ENCODE assay signal across 11 cellular contexts in genomic region chr5:151739939-151740335, GRCh38. TPM values are rescaled to one million over a fixed set of nuclear protein-coding genes. Genes with fewer than 3 reads are reported as not detected.
DNase-seq lines count a peak whose midpoint lies in the region; ATAC-seq, FAIRE-seq and TF ChIP-seq lines count a peak whose summit lies in the region.
"Had no signal": no experiment of that assay in that cellular context is flagged by ENCODE, and none has a peak within 500 bp of the region (broad histone marks: within the 10 kb centered on the region; RNA-seq: fewer than 3 reads in every experiment).

No MANE protein-coding gene starts in this region.

- no peak overlapping the region for H4K8ac ChIP-seq in H1 (ENCODE audit: extremely low read depth, insufficient read depth, low read length)

- H3K23ac ChIP-seq in H1 (ENCODE audit: insufficient read length), result no peak overlapping the region

- H2AK5ac ChIP-seq in H1 (ENCODE audit: low read depth, low read length), result no peak overlapping the region

- no peak for DNase-seq in activated CD8-positive, alpha-beta T cell treated with anti-CD3 and anti-CD28 coated beads, Interleukin-2, amount 10 ng/mL, durations not matched to agents 7 days and 5 days
- DNase-seq in activated CD8-positive, alpha-beta T cell treated with anti-CD3 and anti-CD28 coated beads for 36 hours, result no peak
- no peak for DNase-seq in H1 (ENCODE audit: low read depth in 1 of 2, low spot score in 2 of 2)
- DNase-seq in uterus, result no peak
- no peak for DNase-seq in DMS153 treated with DMSO at 0.1 percent for 48 hours (lab: John Stamatoyannopoulos, UW; ENCODE audit: unreplicated experiment)
- DNase-seq in effector memory CD4-positive, alpha-beta T cell, result no peak
- no peak for DNase-seq in hypothalamus (lab: John Stamatoyannopoulos, UW)

- CTCF ChIA-PET in activated CD8-positive, alpha-beta T cell treated with anti-CD3 and anti-CD28 coated beads, Interleukin-2, amount 10 ng/mL, durations not matched to agents 7 days and 5 days (lab: Charles Lee), result interaction anchor here (1.0 to 10.4 kb wide), 10 partner anchors 10 to 88 kb away, joined by 3 to 127 read pairs (median 7); partner anchors contain the start of gene G3BP1
- CTCF ChIA-PET in activated CD8-positive, alpha-beta T cell treated with anti-CD3 and anti-CD28 coated beads for 36 hours (lab: Charles Lee), result interaction anchor here (0.7 to 7.5 kb wide), 17 partner anchors 8 to 292 kb away, joined by 3 to 111 read pairs (median 7); partner anchors contain the start of genes ATOX1, G3BP1 and SLC36A1
- CTCF ChIA-PET in H1 (lab: Charles Lee; ENCODE audit: partially characterized antibody), result interaction anchor here (0.6 to 38.0 kb wide), 39 partner anchors 9 to 486 kb away, joined by 3 to 991 read pairs (median 5); partner anchors contain the start of genes ATOX1, SLC36A1 and SPARC

- H3K9me3 ChIP-seq in H1 (ENCODE audit: insufficient read depth in 2 of 2, low read depth in 1 of 2, low read length in 1 of 2) (no peaks in the 10 kb centered on the region), mesodermal cell (ENCODE audit: control insufficient read depth, low read length) (no peaks in the 10 kb centered on the region), uterus (no peaks in the 10 kb centered on the region)
- no peaks in the 10 kb centered on the region for H3K9me3 ChIP-seq in effector memory CD4-positive, alpha-beta T cell (ENCODE audit: control insufficient read depth, low read length)
- H3K9me3 ChIP-seq: prostate gland had no signal

- POLR2A ChIA-PET in activated CD8-positive, alpha-beta T cell treated with anti-CD3 and anti-CD28 coated beads, Interleukin-2, amount 10 ng/mL, durations not matched to agents 7 days and 5 days (lab: Charles Lee), result interaction anchor here (1.3 to 1.5 kb wide), 2 partner anchors 31 to 81 kb away, joined by 3 to 6 read pairs; no protein-coding TSS in a partner anchor
- POLR2A ChIA-PET in activated CD8-positive, alpha-beta T cell treated with anti-CD3 and anti-CD28 coated beads for 36 hours (lab: Charles Lee), result interaction anchor here (0.8 to 0.9 kb wide), 2 partner anchors 77 to 79 kb away, joined by 3 read pairs; no protein-coding TSS in a partner anchor
- POLR2A ChIA-PET in H1 (lab: Charles Lee; ENCODE audit: partially characterized antibody), result interaction anchor here (0.6 to 5.1 kb wide), 13 partner anchors 14 to 115 kb away, joined by 3 to 33 read pairs (median 8); partner anchors contain the start of genes ATOX1, G3BP1 and SPARC

- H3K79me2 ChIP-seq in H1 (ENCODE audit: control insufficient read depth in 1 of 2, insufficient read depth in 2 of 2, low read length in 2 of 2), result no peaks in the 10 kb centered on the region

- TF ChIP-seq CTCF in activated CD8-positive, alpha-beta T cell treated with anti-CD3 and anti-CD28 coated beads for 36 hours (IDR thresholded peaks at IDR 0.05), result no peak
- TF ChIP-seq CTCF in H1 (IDR thresholded peaks at IDR 0.05; ENCODE audit: control extremely low read depth in 1 of 3, insufficient read depth in 1 of 3, low read depth in 1 of 3, low read length in 3 of 3) (no peak), uterus (IDR thresholded peaks at IDR 0.05) (no peak)

- intact Hi-C loops in activated CD8-positive, alpha-beta T cell treated with anti-CD3 and anti-CD28 coated beads for 36 hours (cut with micrococcal nuclease), result loop anchor here (2.0 kb wide), 1 partner anchor 81 kb away; no protein-coding TSS in a partner anchor
- intact Hi-C loops in uterus (cut with DNase I; ENCODE audit: low total_unique reads), result loop anchor here (2.0 to 10.0 kb wide), 2 partner anchors 81 to 295 kb away; partner anchors contain the start of gene SLC36A1

- no peak overlapping the region for H3K56ac ChIP-seq in H1 (replicated peaks; ENCODE audit: insufficient read length, low read depth, low read length)

- no peaks in the 10 kb centered on the region for H4K20me1 ChIP-seq in H1 (replicated peaks in 1 of 2; ENCODE audit: control insufficient read depth in 1 of 2, insufficient read depth in 2 of 2, low read length in 2 of 2)

- H3K79me1 ChIP-seq in H1 (ENCODE audit: low read depth, low read length), result no peaks in the 10 kb centered on the region

- H2BK5ac ChIP-seq in H1 (ENCODE audit: low read depth, low read length), result no peak overlapping the region; the same call in 1 of the 2 replicates

- H3K36me3 ChIP-seq in H1 (ENCODE audit: control insufficient read depth in 2 of 4, insufficient read depth in 4 of 4, low read length in 3 of 4) (peaks cover 2 to 5% (median 2%) of the 10 kb centered on the region in 4 experiments; a peak in 4 of 8 replicates), mesodermal cell (ENCODE audit: control insufficient read depth, insufficient read depth, low read length) (peaks cover 8% of the 10 kb centered on the region), uterus (no peaks in the 10 kb centered on the region)
- H3K36me3 ChIP-seq in effector memory CD4-positive, alpha-beta T cell (ENCODE audit: control insufficient read depth, insufficient read depth, low read length), result peaks cover 7% of the 10 kb centered on the region
- H3K36me3 ChIP-seq: prostate gland had no signal

- TF ChIP-seq POLR2A in H1 (IDR thresholded peaks at IDR 0.05; ENCODE audit: control extremely low read depth in 1 of 2, low read depth in 2 of 2, low read length in 2 of 2) (peak in 1 of 2 experiments; percentile 15; a peak in 2 of 3 replicates), uterus (IDR thresholded peaks at IDR 0.05) (no peak)

- H3K4me2 ChIP-seq in H1 (ENCODE audit: insufficient read depth in 1 of 2, low read depth in 2 of 2, low read length in 2 of 2), result peak overlapping the region; percentile 44 to 63

- H3K27ac Mint-ChIP-seq in activated CD8-positive, alpha-beta T cell treated with anti-CD3 and anti-CD28 coated beads, Interleukin-2, amount 10 ng/mL, durations not matched to agents 7 days and 5 days, result peak overlapping the region; percentile 55
- H3K27ac Mint-ChIP-seq in activated CD8-positive, alpha-beta T cell treated with anti-CD3 and anti-CD28 coated beads for 36 hours, result no peak overlapping the region
- H3K27ac Mint-ChIP-seq: activated naive CD8-positive, alpha-beta T cell had no signal

- no peak for FAIRE-seq in H1 (lab: Jason Lieb, UNC)

- peaks cover 28% of the 10 kb centered on the region for H3K36me3 Mint-ChIP-seq in activated CD8-positive, alpha-beta T cell treated with anti-CD3 and anti-CD28 coated beads, Interleukin-2, amount 10 ng/mL, durations not matched to agents 7 days and 5 days (ENCODE audit: low read depth)
- peaks cover 14% of the 10 kb centered on the region for H3K36me3 Mint-ChIP-seq in activated CD8-positive, alpha-beta T cell treated with anti-CD3 and anti-CD28 coated beads for 36 hours (ENCODE audit: low read depth)

- H3K27me3 ChIP-seq in H1 (replicated peaks in 1 of 4; ENCODE audit: control insufficient read depth in 3 of 4, extremely low read depth in 1 of 4, insufficient read depth in 3 of 4, low read length in 3 of 4) (no peaks in the 10 kb centered on the region), uterus (no peaks in the 10 kb centered on the region)
- H3K27me3 ChIP-seq in effector memory CD4-positive, alpha-beta T cell (replicated peaks; ENCODE audit: control insufficient read depth, insufficient read depth, low read length, poor library complexity, severe bottlenecking), result no peaks in the 10 kb centered on the region

- H2BK20ac ChIP-seq in H1 (ENCODE audit: low read length), result peak overlapping the region; percentile 8; the same call in 1 of the 2 replicates

- H3K4me1 Mint-ChIP-seq in activated CD8-positive, alpha-beta T cell treated with anti-CD3 and anti-CD28 coated beads, Interleukin-2, amount 10 ng/mL, durations not matched to agents 7 days and 5 days (ENCODE audit: low read depth), result peaks cover 13% of the 10 kb centered on the region
- peaks cover 9% of the 10 kb centered on the region for H3K4me1 Mint-ChIP-seq in activated CD8-positive, alpha-beta T cell treated with anti-CD3 and anti-CD28 coated beads for 36 hours (ENCODE audit: low read depth)

- no peak overlapping the region for H3K14ac ChIP-seq in H1 (ENCODE audit: insufficient read length)

- no peak for ATAC-seq in activated CD8-positive, alpha-beta T cell treated with anti-CD3 and anti-CD28 coated beads, Interleukin-2, amount 10 ng/mL, durations not matched to agents 7 days and 5 days
- no peak for ATAC-seq in activated CD8-positive, alpha-beta T cell treated with anti-CD3 and anti-CD28 coated beads for 36 hours

- no peaks in the 10 kb centered on the region for H3K23me2 ChIP-seq in H1 (ENCODE audit: low read depth, low read length)

- 0 out of 3 replicates have a peak, but pooled peaks of 1 of the 2 experiments have one; percentile 37 for TF ChIP-seq EP300 in H1 (IDR thresholded peaks at IDR 0.05; ENCODE audit: borderline replicate concordance in 1 of 2, low read depth in 2 of 2, low read length in 2 of 2)

- peaks cover 6 to 10% (median 9%) of the 10 kb centered on the region in 4 experiments for H3K4me1 ChIP-seq in H1 (replicated peaks in 1 of 4; ENCODE audit: control insufficient read depth in 3 of 4, insufficient read depth in 4 of 4, low read length in 3 of 4)
- peaks cover 25% of the 10 kb centered on the region for H3K4me1 ChIP-seq in mesodermal cell (ENCODE audit: control insufficient read depth, insufficient read depth, low read length, poor library complexity, severe bottlenecking)
- peaks cover 4 to 12% of the 10 kb centered on the region in 2 donors for H3K4me1 ChIP-seq in uterus
- H3K4me1 ChIP-seq in effector memory CD4-positive, alpha-beta T cell (ENCODE audit: control insufficient read depth, insufficient read depth, low read length, poor library complexity, severe bottlenecking), result peaks cover 7% of the 10 kb centered on the region
- H3K4me1 ChIP-seq: prostate gland had no signal

- no peak overlapping the region for H3K18ac ChIP-seq in H1 (ENCODE audit: extremely low read depth, low read length)

- H4K91ac ChIP-seq in H1 (replicated peaks; ENCODE audit: insufficient read length, low read length), result peak overlapping the region; percentile 37

- H2BK120ac ChIP-seq in H1 (replicated peaks; ENCODE audit: low read depth, low read length), result peak overlapping the region; percentile 9

- H3K9me3 Mint-ChIP-seq in activated CD8-positive, alpha-beta T cell treated with anti-CD3 and anti-CD28 coated beads, Interleukin-2, amount 10 ng/mL, durations not matched to agents 7 days and 5 days (ENCODE audit: insufficient read depth), result no peaks in the 10 kb centered on the region
- H3K9me3 Mint-ChIP-seq in activated CD8-positive, alpha-beta T cell treated with anti-CD3 and anti-CD28 coated beads for 36 hours, result no peaks in the 10 kb centered on the region

- no peak overlapping the region for H3K9ac ChIP-seq in H1 (replicated peaks in 1 of 4; ENCODE audit: extremely low read depth in 1 of 4, low read depth in 3 of 4, low read length in 3 of 4)

- H2AFZ ChIP-seq in H1 (ENCODE audit: low read length), result peak overlapping the region; percentile 87; the same call in 1 of the 2 replicates

- H3K4me3 Mint-ChIP-seq in activated CD8-positive, alpha-beta T cell treated with anti-CD3 and anti-CD28 coated beads, Interleukin-2, amount 10 ng/mL, durations not matched to agents 7 days and 5 days, result no peak overlapping the region
- no peak overlapping the region for H3K4me3 Mint-ChIP-seq in activated CD8-positive, alpha-beta T cell treated with anti-CD3 and anti-CD28 coated beads for 36 hours
- H3K4me3 Mint-ChIP-seq: activated naive CD8-positive, alpha-beta T cell had no signal

- H2BK15ac ChIP-seq in H1 (ENCODE audit: low read length), result no peak overlapping the region

- H2BK12ac ChIP-seq in H1 (ENCODE audit: low read depth, low read length), result no peak overlapping the region; the same call in 1 of the 2 replicates

- H3K27ac ChIP-seq in H1 (ENCODE audit: low read depth, low read length) (peak overlapping the region; percentile 70), mesodermal cell (ENCODE audit: low read depth, low read length, severe bottlenecking) (peak overlapping the region; percentile 99), uterus (peak overlapping the region; percentile 84 to 93)
- H3K27ac ChIP-seq in effector memory CD4-positive, alpha-beta T cell (ENCODE audit: insufficient read depth, low read length, poor library complexity, severe bottlenecking), result no peak overlapping the region
- H3K27ac ChIP-seq: 22Rv1 had no signal

- H3K4me3 ChIP-seq in H1 (ENCODE audit: extremely low read depth in 1 of 4, insufficient read depth in 2 of 4, low read depth in 3 of 4, low read length in 4 of 4) (peak overlapping the region in 1 of 4 experiments; percentile 27; a peak in 2 of 8 replicates), mesodermal cell (ENCODE audit: extremely low read depth, insufficient read depth, low read length, poor library complexity, severe bottlenecking) (no peak overlapping the region), uterus (no peak overlapping the region)
- no peak overlapping the region for H3K4me3 ChIP-seq in effector memory CD4-positive, alpha-beta T cell (ENCODE audit: insufficient read depth, low read depth, low read length, poor library complexity, severe bottlenecking)
- H3K4me3 ChIP-seq: prostate gland had no signal

- H3K4ac ChIP-seq in H1 (replicated peaks; ENCODE audit: insufficient read length, low read depth, low read length), result no peak overlapping the region

- no peak overlapping the region for H4K5ac ChIP-seq in H1 (ENCODE audit: insufficient read length, low read depth, low read length)

- WGBS in H1 (ENCODE audit: extremely low coverage in 1 of 2, insufficient coverage in 1 of 2, insufficient read length in 1 of 2, insufficient replicate concordance in 2 of 2, low coverage in 1 of 2, low lambda C conversion rate in 2 of 2, missing lambda C conversion rate in 1 of 2), 2 experiments, result 23% methylated on average over 4 of the region's 4 CpGs; no CpG with 5 or more reads in 1 of the 2 experiments
- WGBS in mesodermal cell (ENCODE audit: insufficient coverage in 2 of 2), 2 experiments, result 19 to 25% methylated on average over 3 to 4 of the region's 4 CpGs

- no peak for TF ChIP-seq RAD21 in H1 (IDR thresholded peaks at IDR 0.05 in 1 of 2, conservative IDR thresholded peaks at IDR 0.05 in 1 of 2; ENCODE audit: low read depth in 2 of 2, low read length in 2 of 2)

- H3K27me3 Mint-ChIP-seq in activated CD8-positive, alpha-beta T cell treated with anti-CD3 and anti-CD28 coated beads, Interleukin-2, amount 10 ng/mL, durations not matched to agents 7 days and 5 days (ENCODE audit: low read depth), result no peaks in the 10 kb centered on the region
- no peaks in the 10 kb centered on the region for H3K27me3 Mint-ChIP-seq in activated CD8-positive, alpha-beta T cell treated with anti-CD3 and anti-CD28 coated beads for 36 hours
- H3K27me3 Mint-ChIP-seq: activated naive CD8-positive, alpha-beta T cell had no signal

RNA-seq across cellular contexts. Expression of gene ATOX1, which starts 18.5 kb away (rescaled TPM):
- 10 to 100 TPM; 45.2 to 46.6 TPM for total RNA-seq in activated CD8-positive, alpha-beta T cell treated with anti-CD3 and anti-CD28 coated beads, Interleukin-2, amount 10 ng/mL, durations not matched to agents 7 days and 5 days
- 10 to 100 TPM; 69.6 to 73.3 TPM for total RNA-seq in activated CD8-positive, alpha-beta T cell treated with anti-CD3 and anti-CD28 coated beads for 36 hours
- total RNA-seq in H1 (2021; fragmentation: NEBNext Ultra II Directional; extraction: Animal tissue kit (Norgen Biotek cat#: 25700)), result 77.9 and 79.9 TPM in 2 replicates
- polyA plus RNA-seq in H1 (2011; rRNA removed), result 232 and 249 TPM in 2 replicates
- 197 TPM for polyA plus RNA-seq in H1 (2011; cell fraction: cytosol; rRNA removed)
- 95.2 TPM for polyA plus RNA-seq in H1 (2011; cell fraction: nucleus; rRNA removed)
- polyA plus RNA-seq in H1 (2012, experiment 1 of 2), result 110 to 175 TPM (median 169 TPM) in 4 replicates
- 332 TPM for polyA plus RNA-seq in H1 (2012, experiment 2 of 2)
- 137 TPM for polyA plus RNA-seq in H1 (2013, experiment 1 of 2)
- 153 TPM for polyA plus RNA-seq in H1 (2013, experiment 2 of 2)
- 68.1 and 82.4 TPM in 2 replicates for polyA minus RNA-seq in H1 (2011; rRNA and poly(A)+ RNA removed)
- polyA minus RNA-seq in H1 (2011; cell fraction: cytosol; rRNA and poly(A)+ RNA removed), result 33.2 TPM
- polyA minus RNA-seq in H1 (2011; cell fraction: nucleus; rRNA and poly(A)+ RNA removed), result 40.2 TPM
- polyA plus RNA-seq in mesodermal cell (2013, experiment 1 of 2), result 123 TPM
- polyA plus RNA-seq in mesodermal cell (2013, experiment 2 of 2), result 103 TPM
- total RNA-seq in uterus, result 10 to 100 TPM in 3 of 4 donors, 1 to 10 TPM in 1; 2.6 to 99.7 (median 47.6) TPM

RNA-seq across cellular contexts. Expression of gene G3BP1, which starts 31.8 kb away (rescaled TPM):
- 100 to 1,000 TPM; 193 to 213 TPM for total RNA-seq in activated CD8-positive, alpha-beta T cell treated with anti-CD3 and anti-CD28 coated beads, Interleukin-2, amount 10 ng/mL, durations not matched to agents 7 days and 5 days
- 100 to 1,000 TPM; 247 to 253 TPM for total RNA-seq in activated CD8-positive, alpha-beta T cell treated with anti-CD3 and anti-CD28 coated beads for 36 hours
- total RNA-seq in H1 (2021; fragmentation: NEBNext Ultra II Directional; extraction: Animal tissue kit (Norgen Biotek cat#: 25700)), result 516 and 529 TPM in 2 replicates
- 57.0 and 71.2 TPM in 2 replicates for polyA plus RNA-seq in H1 (2011; rRNA removed)
- 72.4 TPM for polyA plus RNA-seq in H1 (2011; cell fraction: cytosol; rRNA removed)
- polyA plus RNA-seq in H1 (2011; cell fraction: nucleus; rRNA removed), result 75.6 TPM
- polyA plus RNA-seq in H1 (2012, experiment 1 of 2), result 193 to 256 TPM (median 226 TPM) in 4 replicates
- 21.2 TPM for polyA plus RNA-seq in H1 (2012, experiment 2 of 2)
- polyA plus RNA-seq in H1 (2013, experiment 1 of 2), result 127 TPM
- 121 TPM for polyA plus RNA-seq in H1 (2013, experiment 2 of 2)
- polyA minus RNA-seq in H1 (2011; rRNA and poly(A)+ RNA removed), result 307 and 404 TPM in 2 replicates
- 282 TPM for polyA minus RNA-seq in H1 (2011; cell fraction: cytosol; rRNA and poly(A)+ RNA removed)
- polyA minus RNA-seq in H1 (2011; cell fraction: nucleus; rRNA and poly(A)+ RNA removed), result 293 TPM
- polyA plus RNA-seq in mesodermal cell (2013, experiment 1 of 2), result 88.3 TPM
- 84.1 TPM for polyA plus RNA-seq in mesodermal cell (2013, experiment 2 of 2)
- 100 to 1,000 TPM in 3 of 4 donors, 10 to 100 TPM in 1; 72.1 to 240 (median 168) TPM for total RNA-seq in uterus

RNA-seq across cellular contexts. Expression of gene SPARC, which starts 53.2 kb away (rescaled TPM):
- not detected for total RNA-seq in activated CD8-positive, alpha-beta T cell treated with anti-CD3 and anti-CD28 coated beads, Interleukin-2, amount 10 ng/mL, durations not matched to agents 7 days and 5 days
- not detected for total RNA-seq in activated CD8-positive, alpha-beta T cell treated with anti-CD3 and anti-CD28 coated beads for 36 hours
- total RNA-seq in H1 (2021; fragmentation: NEBNext Ultra II Directional; extraction: Animal tissue kit (Norgen Biotek cat#: 25700)), result 438 and 452 TPM in 2 replicates
- 375 and 434 TPM in 2 replicates for polyA plus RNA-seq in H1 (2011; rRNA removed)
- polyA plus RNA-seq in H1 (2011; cell fraction: cytosol; rRNA removed), result 385 TPM
- 501 TPM for polyA plus RNA-seq in H1 (2011; cell fraction: nucleus; rRNA removed)
- polyA plus RNA-seq in H1 (2012, experiment 1 of 2), result 385 to 537 TPM (median 495 TPM) in 4 replicates
- polyA plus RNA-seq in H1 (2012, experiment 2 of 2), result 164 TPM
- polyA plus RNA-seq in H1 (2013, experiment 1 of 2), result 450 TPM
- polyA plus RNA-seq in H1 (2013, experiment 2 of 2), result 478 TPM
- 271 and 297 TPM in 2 replicates for polyA minus RNA-seq in H1 (2011; rRNA and poly(A)+ RNA removed)
- 203 TPM for polyA minus RNA-seq in H1 (2011; cell fraction: cytosol; rRNA and poly(A)+ RNA removed)
- polyA minus RNA-seq in H1 (2011; cell fraction: nucleus; rRNA and poly(A)+ RNA removed), result 95.3 TPM
- 2,112 TPM for polyA plus RNA-seq in mesodermal cell (2013, experiment 1 of 2)
- polyA plus RNA-seq in mesodermal cell (2013, experiment 2 of 2), result 2,024 TPM
- total RNA-seq in uterus, result 1,000 to 10,000 TPM in 1 of 4 donors, 100 to 1,000 TPM in 3; 341 to 2,293 (median 751) TPM

Comparison
In these comparisons a context has a peak if more than half of its experiments do, and no peak if none do; other contexts are left out.
1. RNA of gene SPARC, which starts 53.2 kb away (total RNA-seq): 341 to 2,293 TPM in uterus and 438 to 452 TPM in H1; not detected in activated CD8-positive, alpha-beta T cell treated with anti-CD3 and anti-CD28 coated beads, Interleukin-2, amount 10 ng/mL, durations not matched to agents 7 days and 5 days and not detected in activated CD8-positive, alpha-beta T cell treated with anti-CD3 and anti-CD28 coated beads for 36 hours; every median in the first group is over 100 times any median in the second.